ENCODE assay signal across 30 cellular contexts in genomic region chr5:36298546-36298945, GRCh38. TPM values are rescaled to one million over a fixed set of nuclear protein-coding genes. Genes with fewer than 3 reads are reported as not detected.
DNase-seq lines count a peak whose midpoint lies in the region; ATAC-seq and TF ChIP-seq lines count a peak whose summit lies in the region.
"Had no signal": no experiment of that assay in that cellular context is flagged by ENCODE, and none has a peak within 500 bp of the region (broad histone marks: within the 10 kb centered on the region; RNA-seq: fewer than 3 reads in every experiment).

No MANE protein-coding gene starts in this region.

- CTCF ChIA-PET in PC-9 (lab: Charles Lee) = interaction anchor here (0.7 kb wide), 1 partner anchor 851 kb away, joined by 4 read pairs; no protein-coding TSS in a partner anchor

- intact Hi-C loops in PC-9 (cut with micrococcal nuclease; ENCODE audit: unreplicated experiment) (no loop called here), aorta (cut with DNase I) (no loop called here)

- H3K27me3 ChIP-seq in PC-9 (ENCODE audit: insufficient read depth, low read depth) (no peaks in the 10 kb centered on the region), aorta (ENCODE audit: control insufficient read depth in 1 of 2, insufficient read depth in 2 of 2, low read length in 1 of 2) (no peaks in the 10 kb centered on the region)
- H3K27me3 ChIP-seq: esophagus muscularis mucosa, right lobe of liver, upper lobe of left lung had no signal

- H4K20me1 ChIP-seq in PC-9 (ENCODE audit: insufficient read depth) = no peaks in the 10 kb centered on the region

- H3K4me2 ChIP-seq in PC-9 = no peak overlapping the region

- H3K9me2 ChIP-seq in PC-9 (ENCODE audit: insufficient read depth) = 0 out of 2 replicates have a peak, but pooled peaks cover 4% of the 10 kb centered on the region

- H3K27ac ChIP-seq in PC-9 (no peak overlapping the region), aorta (ENCODE audit: low read depth in 1 of 2, low read length in 2 of 2) (peak overlapping the region in 1 of 2 donors; percentile 28)
- H3K27ac ChIP-seq: lower lobe of right lung, upper lobe of left lung had no signal

- no peak for ATAC-seq in SK-N-SH treated with all-trans-retinoic acid at 6 μM for 48 hours
- no peak for ATAC-seq in aorta (ENCODE audit: low FRiP score)
- ATAC-seq: right lobe of liver; stimulated activated naive CD8-positive, alpha-beta T cell treated with anti-CD3 and anti-CD28 coated beads, Interleukin-15, amount 100 ng/mL, for 72 hours had no signal

- 0 out of 2 replicates have a peak, but pooled peaks cover 4% of the 10 kb centered on the region for H3K4me1 ChIP-seq in PC-9 (replicated peaks; ENCODE audit: insufficient read depth)
- H3K4me1 ChIP-seq in aorta (ENCODE audit: control insufficient read depth in 1 of 2, insufficient read depth in 2 of 2, low read length in 2 of 2) = peaks cover 4 to 6% of the 10 kb centered on the region in 2 donors

- TF ChIP-seq CTCF in AG10803 (conservative IDR thresholded peaks at IDR 0.05; ENCODE audit: low read length) (no peak), PC-9 (conservative IDR thresholded peaks at IDR 0.05) (no peak)

- H3K79me2 ChIP-seq in PC-9 (ENCODE audit: low read depth) = no peaks in the 10 kb centered on the region

- BruUV-seq in PC-9 (replicated peaks; lab: Mats Ljungman, UMichigan) = no TSS peak

- H2AFZ ChIP-seq in PC-9 = no peak overlapping the region

- H3K9me3 ChIP-seq in PC-9 (ENCODE audit: insufficient read depth, low read depth) (no peaks in the 10 kb centered on the region), aorta (ENCODE audit: control insufficient read depth, low read length) (no peaks in the 10 kb centered on the region)
- H3K9me3 ChIP-seq: esophagus muscularis mucosa, lower lobe of right lung, right lobe of liver, upper lobe of left lung had no signal

- no peaks in the 10 kb centered on the region for H3F3A ChIP-seq in PC-9 (ENCODE audit: insufficient read depth, low read depth)

- peak; percentile 97 for DNase-seq in AG10803 (ENCODE audit: low read depth)
- DNase-seq in RPMI7951 (ENCODE audit: low read depth) = peak; percentile 44
- DNase-seq in fibroblast of gingiva (ENCODE audit: low read depth) = peak; percentile 95
- DNase-seq in stromal cell of bone marrow (ENCODE audit: low read depth) = peak; percentile 84
- no peak for DNase-seq in PC-9
- DNase-seq in NCI-H345 treated with DMSO at 0.1 percent for 48 hours (lab: John Stamatoyannopoulos, UW; ENCODE audit: unreplicated experiment) = no peak
- no peak for DNase-seq in aorta
- DNase-seq: activated CD4-positive, alpha-beta T cell treated with anti-CD3 and anti-CD28 coated beads, Interleukin-2, amount 50 U/mL, for 1 hour; activated CD8-positive, alpha-beta memory T cell treated with anti-CD3 and anti-CD28 coated beads, Interleukin-2, amount 50 U/mL, for 48 hours; CD4-positive, CD25-positive, alpha-beta regulatory T cell; DMS 273 treated with DMSO at 0.1 percent for 48 hours; endodermal cell; GOT3; lower lobe of right lung; NCI-H1105 treated with DMSO at 0.1 percent for 48 hours; NCI-H2029 treated with DMSO at 0.1 percent for 48 hours; NCI-H345; NCI-H774; OCI-M1; right lobe of liver; Right ventricle myocardium superior; stimulated activated CD4-positive, alpha-beta T cell treated with anti-CD3 and anti-CD28 coated beads, Interleukin-15, amount 100 ng/mL, for 24 hours; stimulated activated naive CD8-positive, alpha-beta T cell treated with anti-CD3 and anti-CD28 coated beads, Interleukin-15, amount 100 ng/mL, for 72 hours; T-helper 9 cell; upper lobe of left lung had no signal

- H3K4me3 ChIP-seq in AG10803 (ENCODE audit: low read length) (no peak overlapping the region), PC-9 (no peak overlapping the region), aorta (ENCODE audit: low read length in 2 of 2) (peak overlapping the region in 1 of 2 donors; percentile 34)
- H3K4me3 ChIP-seq: esophagus muscularis mucosa, lower lobe of right lung, right lobe of liver had no signal

- POLR2A ChIA-PET in PC-9 (lab: Charles Lee; ENCODE audit: unreplicated experiment) = no interaction called here

- no peaks in the 10 kb centered on the region for H3K36me3 ChIP-seq in PC-9 (ENCODE audit: low read depth)
- no peaks in the 10 kb centered on the region for H3K36me3 ChIP-seq in aorta (ENCODE audit: control insufficient read depth in 1 of 2, insufficient read depth in 2 of 2, low read length in 1 of 2)
- H3K36me3 ChIP-seq: esophagus muscularis mucosa, lower lobe of right lung, right lobe of liver, upper lobe of left lung had no signal

TF ChIP-seq in SK-N-SH treated with all-trans-retinoic acid at 6 μM for 48 hours, 23 proteins besides CTCF, POLR2A, EP300 and RAD21:
- no peak for TF ChIP-seq ESRRG (CRISPR knock-in tag; IDR thresholded peaks at IDR 0.05)
- no peak for TF ChIP-seq BACH2 (CRISPR knock-in tag; IDR thresholded peaks at IDR 0.05; ENCODE audit: borderline replicate concordance)
- no peak for TF ChIP-seq OSR1 (CRISPR knock-in tag; IDR thresholded peaks at IDR 0.05)
- TF ChIP-seq ZNF8 (CRISPR knock-in tag; IDR thresholded peaks at IDR 0.05) = no peak
- TF ChIP-seq SNAI2 (CRISPR knock-in tag; IDR thresholded peaks at IDR 0.05) = no peak
- TF ChIP-seq POU6F1 (CRISPR knock-in tag; IDR thresholded peaks at IDR 0.05; ENCODE audit: borderline replicate concordance, low read depth) = no peak
- no peak for TF ChIP-seq ZNF70 (CRISPR knock-in tag; IDR thresholded peaks at IDR 0.05)
- TF ChIP-seq TOX (CRISPR knock-in tag; IDR thresholded peaks at IDR 0.05; ENCODE audit: borderline replicate concordance) = no peak
- no peak for TF ChIP-seq PATZ1 (CRISPR knock-in tag; IDR thresholded peaks at IDR 0.05; ENCODE audit: borderline replicate concordance)
- TF ChIP-seq TSHZ2 (CRISPR knock-in tag; IDR thresholded peaks at IDR 0.05) = no peak

RNA-seq across cellular contexts. Expression of gene RANBP3L, which starts 3.2 kb away (rescaled TPM):
- total RNA-seq in RPMI7951 (2014; rRNA removed; shearing (Covaris generic)) = 2.6 and 3.3 TPM in 2 replicates
- total RNA-seq in PC-9 (2021) (not detected in 2 replicates), aorta (1 to 10 TPM; 4.5 to 4.9 TPM)
- 1 to 10 TPM; 6.3 to 8.1 TPM for polyA plus RNA-seq in aorta
- total RNA-seq: activated T-helper 2 cell treated with anti-CD3 and anti-CD28 coated beads, Interferon-gamma antibody, Interleukin-2, Interleukin-4, amounts not matched to agents 10 μg/mL and 5 μg/mL and 100 μg/mL, durations not matched to agents 14 hours and 24 hours and 36 hours; CD4-positive, CD25-positive, alpha-beta regulatory T cell; endodermal cell; neural crest cell had no signal
- polyA plus RNA-seq: CD4-positive, CD25-positive, alpha-beta regulatory T cell; keratinocyte had no signal

RNA-seq across cellular contexts. Expression of gene NADK2, which starts 56.8 kb away (rescaled TPM):
- 29.2 and 34.2 TPM in 2 replicates for total RNA-seq in RPMI7951 (2014; rRNA removed; shearing (Covaris generic))
- total RNA-seq in PC-9 (2021) (43.7 and 55.7 TPM in 2 replicates), aorta (10 to 100 TPM; 26.6 to 32.0 TPM)
- polyA plus RNA-seq in aorta = 10 to 100 TPM; 17.4 to 23.3 TPM

Comparison
In these comparisons a context has a peak if more than half of its experiments do, and no peak if none do; other contexts are left out.
1. DNase-seq: peak in AG10803 (single experiment), RPMI7951 (single experiment), fibroblast of gingiva (single experiment) and stromal cell of bone marrow (single experiment); none in PC-9 (0 of 2), NCI-H345 treated with DMSO at 0.1 percent for 48 hours (single experiment) and aorta (0 of 2).